In genomic region chr3:28590851-28591250, GRCh38 we compare ENCODE assay signal across 26 cellular contexts.
A peak's percentile ranks its signal among the peaks of the same experiment; 100 is the strongest.
DNase-seq lines count a peak whose midpoint lies in the region; ATAC-seq and TF ChIP-seq lines count a peak whose summit lies in the region.
"Had no signal": no experiment of that assay in that cellular context is flagged by ENCODE, and none has a peak within 500 bp of the region (broad histone marks: within the 10 kb centered on the region; RNA-seq: fewer than 3 reads in every experiment).

No MANE protein-coding gene starts in this region.

- ATAC-seq in SK-N-SH treated with all-trans-retinoic acid at 6 μM for 48 hours (peak; percentile 84), mucosa of descending colon (no peak)
- ATAC-seq: activated CD8-positive, alpha-beta T cell treated with anti-CD3 and anti-CD28 coated beads, Interleukin-2, amount 10 ng/mL, durations not matched to agents 7 days and 5 days; left lung; naive thymus-derived CD4-positive, alpha-beta T cell; sciatic nerve; stimulated activated naive B cell treated with anti-CD40 and anti-IgM and Interleukin-4, amounts not matched to agents 10 μg/mL and 1 μg/mL and 100 μg/mL, for 72 hours had no signal

- no peaks in the 10 kb centered on the region for H3K27me3 ChIP-seq in Loucy (ENCODE audit: insufficient read depth, low read length, poor library complexity, severe bottlenecking)
- H3K27me3 ChIP-seq: esophagus squamous epithelium, left lung, MG63 had no signal

- POLR2A ChIA-PET in activated CD4-positive, alpha-beta T cell treated with anti-CD3 and anti-CD28 coated beads, Interleukin-2, amount 10 ng/mL, durations not matched to agents 7 days and 5 days (lab: Charles Lee), result no interaction called here

- H3K36me3 Mint-ChIP-seq in activated CD4-positive, alpha-beta T cell treated with anti-CD3 and anti-CD28 coated beads, Interleukin-2, amount 10 ng/mL, durations not matched to agents 7 days and 5 days (ENCODE audit: low read depth), result no peaks in the 10 kb centered on the region
- H3K36me3 Mint-ChIP-seq: activated naive CD8-positive, alpha-beta T cell treated with anti-CD3 and anti-CD28 coated beads, Interleukin-2, amount 10 ng/mL, durations not matched to agents 7 days and 5 days; naive thymus-derived CD4-positive, alpha-beta T cell; stimulated activated naive B cell treated with anti-CD40 and anti-IgM and Interleukin-4, amounts not matched to agents 10 μg/mL and 1 μg/mL and 100 μg/mL, for 72 hours had no signal

- intact Hi-C loops in mucosa of descending colon (cut with DNase I, micrococcal nuclease), result no loop called here

- H3K4me1 Mint-ChIP-seq in activated CD4-positive, alpha-beta T cell treated with anti-CD3 and anti-CD28 coated beads, Interleukin-2, amount 10 ng/mL, durations not matched to agents 7 days and 5 days, result no peaks in the 10 kb centered on the region
- H3K4me1 Mint-ChIP-seq: activated naive CD8-positive, alpha-beta T cell treated with anti-CD3 and anti-CD28 coated beads, Interleukin-2, amount 10 ng/mL, durations not matched to agents 7 days and 5 days; naive thymus-derived CD4-positive, alpha-beta T cell; stimulated activated naive B cell treated with anti-CD40 and anti-IgM and Interleukin-4, amounts not matched to agents 10 μg/mL and 1 μg/mL and 100 μg/mL, for 72 hours had no signal

- no peaks in the 10 kb centered on the region for H3K27me3 Mint-ChIP-seq in activated CD4-positive, alpha-beta T cell treated with anti-CD3 and anti-CD28 coated beads, Interleukin-2, amount 10 ng/mL, durations not matched to agents 7 days and 5 days
- H3K27me3 Mint-ChIP-seq: activated naive CD8-positive, alpha-beta T cell treated with anti-CD3 and anti-CD28 coated beads, Interleukin-2, amount 10 ng/mL, durations not matched to agents 7 days and 5 days; stimulated activated naive B cell treated with anti-CD40 and anti-IgM and Interleukin-4, amounts not matched to agents 10 μg/mL and 1 μg/mL and 100 μg/mL, for 72 hours had no signal

- H3F3A ChIP-seq in Loucy (ENCODE audit: low read depth), result no peaks in the 10 kb centered on the region

- H3K9ac ChIP-seq in Loucy (ENCODE audit: low read depth, low read length, poor library complexity, severe bottlenecking), result no peak overlapping the region

- peak; percentile 8 for DNase-seq in GM12865 (ENCODE audit: low read depth)
- DNase-seq in myocyte (ENCODE audit: low read depth), result peak; percentile 16
- DNase-seq in NCI-H128 (lab: John Stamatoyannopoulos, UW; ENCODE audit: unreplicated experiment), result no peak
- no peak for DNase-seq in Ammon's horn (ENCODE audit: low spot score)
- no peak for DNase-seq in activated CD4-positive, alpha-beta T cell treated with anti-CD3 and anti-CD28 coated beads, Interleukin-2, amount 10 ng/mL, durations not matched to agents 7 days and 5 days
- no peak for DNase-seq in mucosa of descending colon
- DNase-seq: activated CD8-positive, alpha-beta T cell treated with anti-CD3 and anti-CD28 coated beads, Interleukin-2, amount 10 ng/mL, durations not matched to agents 7 days and 5 days; activated effector memory CD4-positive, alpha-beta T cell treated with anti-CD3 and anti-CD28 coated beads, Interleukin-2, amount 50 U/mL, for 16 hours; activated naive CD8-positive, alpha-beta T cell treated with anti-CD3 and anti-CD28 coated beads, Interleukin-2, amount 10 ng/mL, durations not matched to agents 7 days and 5 days; C1 segment of cervical spinal cord; DND-41; esophagus squamous epithelium; left lung; naive thymus-derived CD4-positive, alpha-beta T cell; NCI-H1417 treated with DMSO at 0.1 percent for 48 hours; NCI-H2081 treated with DMSO at 0.1 percent for 48 hours; NCI-H446 treated with DMSO at 0.1 percent for 48 hours; NCI-H82; SHP77 treated with DMSO at 0.1 percent for 48 hours; stimulated activated naive B cell treated with anti-CD40 and anti-IgM and Interleukin-4, amounts not matched to agents 10 μg/mL and 1 μg/mL and 100 μg/mL, for 72 hours; T-helper 1 cell had no signal

- no peaks in the 10 kb centered on the region for H3K9me2 ChIP-seq in Loucy (replicated peaks; ENCODE audit: low read depth, low read length)

- H4K20me1 ChIP-seq in Loucy (ENCODE audit: insufficient read depth, low read length, poor library complexity, severe bottlenecking), result no peaks in the 10 kb centered on the region

- CTCF ChIA-PET in activated CD4-positive, alpha-beta T cell treated with anti-CD3 and anti-CD28 coated beads, Interleukin-2, amount 10 ng/mL, durations not matched to agents 7 days and 5 days (lab: Charles Lee), result no interaction called here

- H2AFZ ChIP-seq in Loucy (ENCODE audit: low read length), result no peak overlapping the region

- H3K4me3 ChIP-seq in GM12865 (ENCODE audit: low read depth, low read length) (peak overlapping the region; percentile 16; the same call in 1 of the 2 replicates), Loucy (ENCODE audit: low read length, poor library complexity, severe bottlenecking) (no peak overlapping the region), mucosa of descending colon (no peak overlapping the region)
- H3K4me3 ChIP-seq: left lung, MG63, prostate gland had no signal

- H3K9me3 ChIP-seq in Loucy (ENCODE audit: insufficient read depth, low read depth, low read length) (no peaks in the 10 kb centered on the region), mucosa of descending colon (no peaks in the 10 kb centered on the region)
- H3K9me3 ChIP-seq: esophagus squamous epithelium, left lung, MG63, prostate gland had no signal

- H3K79me2 ChIP-seq in Loucy (ENCODE audit: insufficient read depth, low read length), result no peaks in the 10 kb centered on the region

- no peak overlapping the region for H3K4me3 Mint-ChIP-seq in activated CD4-positive, alpha-beta T cell treated with anti-CD3 and anti-CD28 coated beads, Interleukin-2, amount 10 ng/mL, durations not matched to agents 7 days and 5 days
- H3K4me3 Mint-ChIP-seq: activated CD8-positive, alpha-beta T cell treated with anti-CD3 and anti-CD28 coated beads, Interleukin-2, amount 10 ng/mL, durations not matched to agents 7 days and 5 days; activated naive CD8-positive, alpha-beta T cell treated with anti-CD3 and anti-CD28 coated beads, Interleukin-2, amount 10 ng/mL, durations not matched to agents 7 days and 5 days; naive thymus-derived CD4-positive, alpha-beta T cell; stimulated activated naive B cell treated with anti-CD40 and anti-IgM and Interleukin-4, amounts not matched to agents 10 μg/mL and 1 μg/mL and 100 μg/mL, for 72 hours had no signal

- TF ChIP-seq CTCF in GM12865 (IDR thresholded peaks at IDR 0.05; ENCODE audit: insufficient read depth, low read depth, low read length, missing control alignments) (no peak), Loucy (conservative IDR thresholded peaks at IDR 0.05; ENCODE audit: low read length) (no peak), mucosa of descending colon (IDR thresholded peaks at IDR 0.05) (no peak)

- H3K36me3 ChIP-seq in Loucy (ENCODE audit: insufficient read depth, low read length) (no peaks in the 10 kb centered on the region), mucosa of descending colon (ENCODE audit: low read depth) (no peaks in the 10 kb centered on the region)
- H3K36me3 ChIP-seq: esophagus squamous epithelium, left lung, MG63, prostate gland had no signal

- no peaks in the 10 kb centered on the region for H3K9me3 Mint-ChIP-seq in activated CD4-positive, alpha-beta T cell treated with anti-CD3 and anti-CD28 coated beads, Interleukin-2, amount 10 ng/mL, durations not matched to agents 7 days and 5 days
- H3K9me3 Mint-ChIP-seq: activated naive CD8-positive, alpha-beta T cell treated with anti-CD3 and anti-CD28 coated beads, Interleukin-2, amount 10 ng/mL, durations not matched to agents 7 days and 5 days; naive thymus-derived CD4-positive, alpha-beta T cell had no signal

- H3K27ac Mint-ChIP-seq in activated CD4-positive, alpha-beta T cell treated with anti-CD3 and anti-CD28 coated beads, Interleukin-2, amount 10 ng/mL, durations not matched to agents 7 days and 5 days, result no peak overlapping the region
- H3K27ac Mint-ChIP-seq: activated CD8-positive, alpha-beta T cell treated with anti-CD3 and anti-CD28 coated beads, Interleukin-2, amount 10 ng/mL, durations not matched to agents 7 days and 5 days; activated naive CD8-positive, alpha-beta T cell treated with anti-CD3 and anti-CD28 coated beads, Interleukin-2, amount 10 ng/mL, durations not matched to agents 7 days and 5 days; naive thymus-derived CD4-positive, alpha-beta T cell; stimulated activated naive B cell treated with anti-CD40 and anti-IgM and Interleukin-4, amounts not matched to agents 10 μg/mL and 1 μg/mL and 100 μg/mL, for 72 hours had no signal

- H3K4me1 ChIP-seq in Loucy (ENCODE audit: insufficient read depth, low read length, poor library complexity, severe bottlenecking), result no peaks in the 10 kb centered on the region
- no peaks in the 10 kb centered on the region for H3K4me1 ChIP-seq in mucosa of descending colon (ENCODE audit: low read depth)
- H3K4me1 ChIP-seq: esophagus squamous epithelium, left lung, prostate gland had no signal

- peak overlapping the region; percentile 1 for H3K4me2 ChIP-seq in Loucy (ENCODE audit: low read depth, low read length, poor library complexity, severe bottlenecking)

TF ChIP-seq in SK-N-SH treated with all-trans-retinoic acid at 6 μM for 48 hours, 23 proteins besides CTCF, POLR2A, EP300 and RAD21 (continues in another document):
- TF ChIP-seq TCF4 (CRISPR knock-in tag; IDR thresholded peaks at IDR 0.05; ENCODE audit: borderline replicate concordance) (peak; percentile 46; the same call in 1 of the 2 replicates), TSHZ2 (CRISPR knock-in tag; IDR thresholded peaks at IDR 0.05) (peak; percentile 36; the same call in 1 of the 2 replicates), ISL1 (CRISPR knock-in tag; IDR thresholded peaks at IDR 0.05) (peak; percentile 82)

Comparison
In these comparisons a context has a peak if more than half of its experiments do, and no peak if none do; other contexts are left out.
1. DNase-seq: peak in GM12865 (single experiment) and myocyte (single experiment); none in NCI-H128 (single experiment), Ammon's horn (single experiment), activated CD4-positive, alpha-beta T cell treated with anti-CD3 and anti-CD28 coated beads, Interleukin-2, amount 10 ng/mL, durations not matched to agents 7 days and 5 days (single experiment) and mucosa of descending colon (0 of 3).